In genomic region chr22:35663371-35663770, GRCh38 we compare ENCODE assay signal across 12 cellular contexts. TPM values are rescaled to one million over a fixed set of nuclear protein-coding genes. Genes with fewer than 3 reads are reported as not detected.
DNase-seq lines count a peak whose midpoint lies in the region; ATAC-seq, FAIRE-seq and TF ChIP-seq lines count a peak whose summit lies in the region.
"Had no signal": no experiment of that assay in that cellular context is flagged by ENCODE, and none has a peak within 500 bp of the region (broad histone marks: within the 10 kb centered on the region; RNA-seq: fewer than 3 reads in every experiment).

No MANE protein-coding gene starts in this region.

- no peak overlapping the region for H3K9ac ChIP-seq in trophoblast cell (ENCODE audit: low read length)

- WGBS in trophoblast cell (ENCODE audit: extremely low coverage, insufficient coverage, insufficient read length), result no CpG with 5 or more reads among the region's 3 CpGs

- H3K4me3 ChIP-seq in CD8-positive, alpha-beta memory T cell (ENCODE audit: low read length), result no peak overlapping the region
- H3K4me3 ChIP-seq in trophoblast cell (ENCODE audit: low read depth, low read length), result no peak overlapping the region

- intact Hi-C loops in sciatic nerve (cut with DNase I), result loop anchor here (5.0 kb wide), 1 partner anchor 74 kb away; no protein-coding TSS in a partner anchor

- H3K27me3 ChIP-seq in CD8-positive, alpha-beta memory T cell (ENCODE audit: insufficient read depth, low read length, poor library complexity, severe bottlenecking), result no peaks in the 10 kb centered on the region
- H3K27me3 ChIP-seq in trophoblast cell (ENCODE audit: insufficient read depth, low read length), result no peaks in the 10 kb centered on the region

- peaks cover 2 to 12% (median 3%) of the 10 kb centered on the region in 5 donors for H3K9me3 Mint-ChIP-seq in CD8-positive, alpha-beta memory T cell

- no peak overlapping the region for H3K18ac ChIP-seq in trophoblast cell (ENCODE audit: low read length)

- peaks cover 56 to 62% (median 62%) of the 10 kb centered on the region in 3 donors for H3K4me1 Mint-ChIP-seq in CD8-positive, alpha-beta memory T cell

- peak overlapping the region; percentile 6 for H3K27ac ChIP-seq in CD8-positive, alpha-beta memory T cell (ENCODE audit: low read depth, low read length)
- H3K27ac ChIP-seq in trophoblast cell (ENCODE audit: low read depth, low read length) (no peak overlapping the region), RWPE1 (no peak overlapping the region)
- H3K27ac ChIP-seq: VCaP had no signal

- no peak overlapping the region for H4K8ac ChIP-seq in trophoblast cell (ENCODE audit: low read depth, low read length)

- DNase-seq in CD8-positive, alpha-beta memory T cell, result no peak
- DNase-seq in NOMO-1 treated with dmso at 0.1 percent for 144 hours (lab: John Stamatoyannopoulos, UW; ENCODE audit: unreplicated experiment), result peak; percentile 17
- no peak for DNase-seq in sciatic nerve (ENCODE audit: low spot score)
- no peak for DNase-seq in trophoblast cell
- DNase-seq in NCI-H2171 (lab: John Stamatoyannopoulos, UW), result no peak
- DNase-seq in RWPE1 (ENCODE audit: low spot score), result no peak
- DNase-seq: DMS79 treated with DMSO at 0.1 percent for 48 hours; stimulated activated CD4-positive, alpha-beta T cell treated with anti-CD3 and anti-CD28 coated beads, Interleukin-4, amount 100 ng/mL, for 4 hours had no signal

- no peak overlapping the region for H2AFZ ChIP-seq in trophoblast cell (ENCODE audit: insufficient read depth, low read length, poor library complexity)

- H2BK5ac ChIP-seq in trophoblast cell (ENCODE audit: low read depth, low read length, poor library complexity), result no peak overlapping the region

- peak; percentile 74 for FAIRE-seq in endometrium (lab: Jason Lieb, UNC)

- H2BK120ac ChIP-seq in trophoblast cell (ENCODE audit: insufficient read depth, low read length, poor library complexity), result no peak overlapping the region

- H3K4me2 ChIP-seq in trophoblast cell (ENCODE audit: low read length), result no peak overlapping the region

- TF ChIP-seq CTCF in RWPE1 (conservative IDR thresholded peaks at IDR 0.05; ENCODE audit: low read depth), result no peak

- no peak overlapping the region for H2BK12ac ChIP-seq in trophoblast cell (ENCODE audit: low read length)

- POLR2A ChIA-PET in CD8-positive, alpha-beta memory T cell (lab: Charles Lee), result interaction anchor here (1.1 to 2.1 kb wide), 2 partner anchors 15 to 406 kb away, joined by 5 to 7 read pairs; partner anchors contain the start of genes APOL6 and HMGXB4
- POLR2A ChIA-PET in RWPE1 (lab: Yijun Ruan, JAX; ENCODE audit: low non-redundant PET), result no interaction called here

- H3K36me3 ChIP-seq in CD8-positive, alpha-beta memory T cell (ENCODE audit: insufficient read depth, low read length), result peaks cover 17% of the 10 kb centered on the region
- H3K36me3 ChIP-seq in trophoblast cell (ENCODE audit: control insufficient read depth in 1 of 2, insufficient read depth in 2 of 2, low read length in 2 of 2), result peaks cover 0 to 3% of the 10 kb centered on the region in 2 experiments

- ATAC-seq in sciatic nerve (peak; percentile 74), HG02884 (IDR thresholded peaks at IDR 0.05; ENCODE audit: unreplicated experiment) (no peak)

- no peak overlapping the region for H3K4ac ChIP-seq in trophoblast cell (ENCODE audit: low read depth, low read length)

- H3K79me1 ChIP-seq in trophoblast cell (ENCODE audit: low read length), result no peaks in the 10 kb centered on the region

- H4K91ac ChIP-seq in trophoblast cell (ENCODE audit: low read depth, low read length), result no peak overlapping the region

- no peak overlapping the region for H4K12ac ChIP-seq in trophoblast cell (ENCODE audit: low read depth, low read length)

- no peaks in the 10 kb centered on the region for H3K9me3 ChIP-seq in CD8-positive, alpha-beta memory T cell (ENCODE audit: low read length)
- H3K9me3 ChIP-seq in trophoblast cell (ENCODE audit: insufficient read depth, low read depth, low read length), result peaks cover 6% of the 10 kb centered on the region

- peaks cover 34 to 69% (median 34%) of the 10 kb centered on the region in 3 donors for H3K36me3 Mint-ChIP-seq in CD8-positive, alpha-beta memory T cell

- peak overlapping the region; percentile 68 to 99 (median 97) for H3K27ac Mint-ChIP-seq in CD8-positive, alpha-beta memory T cell

- H3K23ac ChIP-seq in trophoblast cell (ENCODE audit: low read length), result no peak overlapping the region

- H3K79me2 ChIP-seq in trophoblast cell (ENCODE audit: control insufficient read depth, insufficient read depth, low read length, poor library complexity), result no peaks in the 10 kb centered on the region

- H3K27me3 Mint-ChIP-seq in CD8-positive, alpha-beta memory T cell, result no peaks in the 10 kb centered on the region

- no peak overlapping the region for H2AK5ac ChIP-seq in trophoblast cell (ENCODE audit: low read length)

- H3K14ac ChIP-seq in trophoblast cell (ENCODE audit: low read length), result no peak overlapping the region

- peak overlapping the region in 6 of 7 donors; percentile 73 to 90 (median 76) for H3K4me3 Mint-ChIP-seq in CD8-positive, alpha-beta memory T cell

- CTCF ChIA-PET in CD8-positive, alpha-beta memory T cell (lab: Charles Lee), result interaction anchor here (1.2 kb wide), 1 partner anchor 15 kb away, joined by 3 read pairs; the partner anchor contains the start of gene APOL6
- CTCF ChIA-PET in RWPE1 (lab: Yijun Ruan, JAX), result no interaction called here

- peaks cover 52% of the 10 kb centered on the region for H3K4me1 ChIP-seq in CD8-positive, alpha-beta memory T cell (ENCODE audit: insufficient read depth, low read length)
- no peaks in the 10 kb centered on the region for H3K4me1 ChIP-seq in trophoblast cell (ENCODE audit: control insufficient read depth in 1 of 2, insufficient read depth in 2 of 2, low read length in 2 of 2)

RNA-seq across cellular contexts. Expression of gene APOL6, which starts 15.1 kb away (rescaled TPM):
- 10 to 100 TPM; 27.1 to 27.5 TPM for total RNA-seq in CD8-positive, alpha-beta memory T cell
- polyA plus RNA-seq in CD8-positive, alpha-beta memory T cell, result 26.1 TPM
- 16.4 TPM for total RNA-seq in sciatic nerve
- 0.37 and 0.43 TPM in 2 replicates for polyA plus RNA-seq in trophoblast cell (2013)

RNA-seq across cellular contexts. Expression of gene MB, which starts 46.2 kb away (rescaled TPM):
- total RNA-seq in CD8-positive, alpha-beta memory T cell, result 1 to 10 TPM; 2.5 to 2.7 TPM
- polyA plus RNA-seq in CD8-positive, alpha-beta memory T cell, result not detected
- not detected for total RNA-seq in sciatic nerve
- polyA plus RNA-seq in trophoblast cell (2013), result 0.70 and 0.71 TPM in 2 replicates
- total RNA-seq: frontal cortex had no signal

RNA-seq across cellular contexts. Expression of gene APOL5, which starts 54.3 kb away (rescaled TPM):
- total RNA-seq in CD8-positive, alpha-beta memory T cell, result not detected
- polyA plus RNA-seq in CD8-positive, alpha-beta memory T cell, result not detected
- total RNA-seq in sciatic nerve, result not detected
- polyA plus RNA-seq in trophoblast cell (2013), result not detected in 2 replicates
- total RNA-seq: frontal cortex had no signal
